ENCODE assay signal across 9 cellular contexts in the genomic region with DNA sequence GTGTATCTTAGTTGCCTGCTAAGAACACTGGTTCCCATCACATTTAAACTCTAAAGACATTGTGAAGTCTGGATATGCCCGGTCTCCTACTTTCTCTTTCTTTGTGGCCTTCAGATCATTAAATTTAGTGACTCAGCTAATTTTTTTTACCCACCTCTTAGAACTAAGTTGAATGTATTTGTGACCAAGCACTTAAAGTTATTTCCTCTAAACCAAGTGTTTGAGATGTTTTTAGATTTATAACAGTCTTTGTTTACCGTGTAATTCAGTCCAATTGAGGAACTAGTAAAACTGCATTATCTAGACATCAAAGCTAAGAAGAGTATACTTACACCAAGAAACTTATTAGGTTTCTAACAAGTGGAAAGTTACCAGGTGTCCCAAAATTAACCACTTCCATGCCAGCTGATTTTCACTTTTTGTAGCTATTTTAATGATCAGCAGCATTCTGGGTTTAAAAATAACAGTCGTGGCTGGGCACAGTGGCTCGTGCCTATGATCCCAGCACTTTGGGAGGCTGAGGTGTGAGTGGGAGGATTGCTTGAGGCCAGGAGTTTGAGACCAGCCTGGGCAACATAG.
A peak's percentile ranks its signal among the peaks of the same experiment; 100 is the strongest.
DNase-seq lines count a peak whose midpoint lies in the region; ATAC-seq lines count a peak whose summit lies in the region.
"Had no signal": no experiment of that assay in that cellular context is flagged by ENCODE, and none has a peak within 500 bp of the region (broad histone marks: within the 10 kb centered on the region; RNA-seq: fewer than 3 reads in every experiment).

No MANE protein-coding gene starts in this region.

- H3K27ac Mint-ChIP-seq in stimulated activated memory B cell treated with anti-CD40 and anti-IgM and Interleukin-4, amounts not matched to agents 10 μg/mL and 1 μg/mL and 100 μg/mL, for 72 hours = peak overlapping the region; percentile 21

- peaks cover 9% of the 10 kb centered on the region for H3K36me3 ChIP-seq in SK-N-MC (ENCODE audit: insufficient read depth, low read length)

- H3K9me3 Mint-ChIP-seq in stimulated activated memory B cell treated with anti-CD40 and anti-IgM and Interleukin-4, amounts not matched to agents 10 μg/mL and 1 μg/mL and 100 μg/mL, for 72 hours = peaks cover 3% of the 10 kb centered on the region

- H3K4me1 Mint-ChIP-seq in stimulated activated memory B cell treated with anti-CD40 and anti-IgM and Interleukin-4, amounts not matched to agents 10 μg/mL and 1 μg/mL and 100 μg/mL, for 72 hours = peaks cover 59% of the 10 kb centered on the region

- peak overlapping the region; percentile 36 for H3K4me3 ChIP-seq in SK-N-MC
- H3K4me3 ChIP-seq: suprapubic skin had no signal

- H3K27ac ChIP-seq in SK-N-MC = peak overlapping the region; percentile 76
- H3K27ac ChIP-seq: suprapubic skin had no signal

- no peak for ATAC-seq in stimulated activated memory B cell treated with anti-CD40 and anti-IgM and Interleukin-4, amounts not matched to agents 10 μg/mL and 1 μg/mL and 100 μg/mL, for 72 hours
- no peak for ATAC-seq in HG02852 (IDR thresholded peaks at IDR 0.05; ENCODE audit: unreplicated experiment)

- H3K4me3 Mint-ChIP-seq in stimulated activated memory B cell treated with anti-CD40 and anti-IgM and Interleukin-4, amounts not matched to agents 10 μg/mL and 1 μg/mL and 100 μg/mL, for 72 hours = no peak overlapping the region

- H3K9ac ChIP-seq in SK-N-MC (ENCODE audit: insufficient read length) = no peak overlapping the region

- H3K27me3 Mint-ChIP-seq in stimulated activated memory B cell treated with anti-CD40 and anti-IgM and Interleukin-4, amounts not matched to agents 10 μg/mL and 1 μg/mL and 100 μg/mL, for 72 hours = no peaks in the 10 kb centered on the region

- no peaks in the 10 kb centered on the region for H3K9me3 ChIP-seq in SK-N-MC (ENCODE audit: low read depth, low read length)
- H3K9me3 ChIP-seq: suprapubic skin had no signal

- peaks cover 24% of the 10 kb centered on the region for H3K36me3 Mint-ChIP-seq in stimulated activated memory B cell treated with anti-CD40 and anti-IgM and Interleukin-4, amounts not matched to agents 10 μg/mL and 1 μg/mL and 100 μg/mL, for 72 hours

- DNase-seq in NCI-H2196 (lab: John Stamatoyannopoulos, UW; ENCODE audit: unreplicated experiment) (peak; percentile 23), NCI-H2196 treated with DMSO at 0.1 percent for 48 hours (lab: John Stamatoyannopoulos, UW; ENCODE audit: unreplicated experiment) (no peak), SK-N-MC (ENCODE audit: low read depth, low spot score) (no peak), glomerular visceral epithelial cell (ENCODE audit: extremely low spot score) (peak; percentile 39), islet precursor cell (no peak)
- DNase-seq in activated naive CD4-positive, alpha-beta T cell treated with anti-CD3 and anti-CD28 coated beads, Interleukin-2, amount 50 U/mL, for 16 hours = no peak

Comparison
In these comparisons a context has a peak if more than half of its experiments do, and no peak if none do; other contexts are left out.
1. DNase-seq: peak in NCI-H2196 (single experiment) and glomerular visceral epithelial cell (single experiment); none in NCI-H2196 treated with DMSO at 0.1 percent for 48 hours (single experiment), SK-N-MC (single experiment), islet precursor cell (single experiment) and activated naive CD4-positive, alpha-beta T cell treated with anti-CD3 and anti-CD28 coated beads, Interleukin-2, amount 50 U/mL, for 16 hours (single experiment).